26 cellular contexts compared by ENCODE assay signal in the genomic region with DNA sequence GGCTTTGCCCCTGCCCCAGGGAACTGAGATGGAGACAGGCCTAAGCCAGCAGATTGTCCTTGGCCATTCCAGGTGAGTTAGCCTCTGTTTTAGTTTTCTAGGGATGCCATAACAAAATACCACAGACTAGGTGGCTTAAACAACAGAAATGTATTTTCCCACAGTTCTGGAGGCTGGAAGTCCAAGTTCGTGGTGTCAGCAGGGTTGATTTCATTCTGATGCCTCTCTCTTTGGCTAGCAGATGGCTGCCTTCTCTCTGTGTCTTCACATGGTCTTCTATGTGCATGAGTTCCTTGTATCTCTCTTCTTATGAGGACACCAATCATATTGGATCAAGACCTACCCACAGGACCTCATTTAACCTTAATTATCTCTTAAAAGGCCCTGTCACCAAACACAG. TPM values are rescaled to one million over a fixed set of nuclear protein-coding genes. Genes with fewer than 3 reads are reported as not detected.
"Had no signal": no experiment of that assay in that cellular context is flagged by ENCODE, and none has a peak within 500 bp of the region (broad histone marks: within the 10 kb centered on the region; RNA-seq: fewer than 3 reads in every experiment).

No MANE protein-coding gene starts in this region.

- DNase-seq: activated CD4-positive, alpha-beta memory T cell treated with anti-CD3 and anti-CD28 coated beads, Interleukin-2, amount 10 ng/mL, durations not matched to agents 7 days and 5 days; activated CD4-positive, alpha-beta T cell treated with anti-CD3 and anti-CD28 coated beads for 36 hours; activated CD4-positive, alpha-beta T cell treated with anti-CD3 and anti-CD28 coated beads, Interleukin-2, amount 10 ng/mL, durations not matched to agents 24 days and 14 days; activated CD4-positive, CD25-positive, alpha-beta regulatory T cell; activated CD4-positive, CD25-positive, alpha-beta regulatory T cell treated with anti-CD3 and anti-CD28 coated beads, Interleukin-2, amount 50 U/mL, for 72 hours; activated CD8-positive, alpha-beta memory T cell treated with anti-CD3 and anti-CD28 coated beads, Interleukin-2, amount 50 U/mL, for 48 hours; activated gamma-delta T cell; activated naive CD4-positive, alpha-beta T cell; activated naive CD4-positive, alpha-beta T cell treated with anti-CD3 and anti-CD28 coated beads, Interleukin-2, amount 10 ng/mL, durations not matched to agents 7 days and 5 days; activated naive CD8-positive, alpha-beta T cell treated with anti-CD3 and anti-CD28 coated beads, Interleukin-2, amount 10 ng/mL, durations not matched to agents 7 days and 5 days; activated T-cell treated with anti-CD3 and anti-CD28 coated beads for 4 hours; activated T-cell treated with anti-CD3 and anti-CD28 coated beads, Interleukin-2, amount 50 U/mL, for 24 hours; activated T-cell treated with anti-CD3 and anti-CD28 coated beads, Interleukin-2, amount 50 U/mL, for 72 hours; central memory CD4-positive, alpha-beta T cell; cerebellar nuclear complex; colonic mucosa; effector CD8-positive, alpha-beta T cell; head of caudate nucleus; T-helper 2 cell had no signal

- ATAC-seq: activated CD4-positive, alpha-beta T cell treated with anti-CD3 and anti-CD28 coated beads for 36 hours; activated naive CD4-positive, alpha-beta T cell treated with anti-CD3 and anti-CD28 coated beads, Interleukin-2, amount 50 U/mL, for 72 hours; activated T-cell treated with anti-CD3 and anti-CD28 coated beads, Interleukin-2, amount 50 U/mL, for 72 hours; esophagus mucosa had no signal

- H3K4me3 Mint-ChIP-seq: activated CD4-positive, alpha-beta memory T cell treated with anti-CD3 and anti-CD28 coated beads, Interleukin-2, amount 10 ng/mL, durations not matched to agents 7 days and 5 days; activated CD4-positive, alpha-beta T cell treated with anti-CD3 and anti-CD28 coated beads for 36 hours; activated CD4-positive, alpha-beta T cell treated with anti-CD3 and anti-CD28 coated beads, Interleukin-2, amount 10 ng/mL, durations not matched to agents 24 days and 14 days; activated naive CD4-positive, alpha-beta T cell treated with anti-CD3 and anti-CD28 coated beads, Interleukin-2, amount 10 ng/mL, durations not matched to agents 7 days and 5 days; activated naive CD8-positive, alpha-beta T cell treated with anti-CD3 and anti-CD28 coated beads, Interleukin-2, amount 10 ng/mL, durations not matched to agents 7 days and 5 days; activated T-cell treated with anti-CD3 and anti-CD28 coated beads, Interleukin-2, amount 50 U/mL, for 24 hours; activated T-cell treated with anti-CD3 and anti-CD28 coated beads, Interleukin-2, amount 50 U/mL, for 72 hours; brain had no signal

- H3K27ac ChIP-seq: ascending aorta, colonic mucosa had no signal

- H3K27me3 ChIP-seq: ascending aorta, colonic mucosa had no signal

- H3K4me3 ChIP-seq: ascending aorta, colonic mucosa had no signal

- H3K9me3 ChIP-seq: ascending aorta, colonic mucosa had no signal

- H3K9me3 Mint-ChIP-seq: activated CD4-positive, alpha-beta memory T cell treated with anti-CD3 and anti-CD28 coated beads, Interleukin-2, amount 10 ng/mL, durations not matched to agents 7 days and 5 days; activated naive CD4-positive, alpha-beta T cell treated with anti-CD3 and anti-CD28 coated beads, Interleukin-2, amount 10 ng/mL, durations not matched to agents 7 days and 5 days; activated naive CD4-positive, alpha-beta T cell treated with anti-CD3 and anti-CD28 coated beads, Interleukin-2, amount 50 U/mL, for 72 hours; activated T-cell treated with anti-CD3 and anti-CD28 coated beads, Interleukin-2, amount 50 U/mL, for 72 hours had no signal

- H3K27ac Mint-ChIP-seq: activated CD4-positive, alpha-beta memory T cell treated with anti-CD3 and anti-CD28 coated beads, Interleukin-2, amount 10 ng/mL, durations not matched to agents 7 days and 5 days; activated CD4-positive, alpha-beta T cell treated with anti-CD3 and anti-CD28 coated beads for 36 hours; activated CD4-positive, alpha-beta T cell treated with anti-CD3 and anti-CD28 coated beads, Interleukin-2, amount 10 ng/mL, durations not matched to agents 24 days and 14 days; activated naive CD4-positive, alpha-beta T cell treated with anti-CD3 and anti-CD28 coated beads, Interleukin-2, amount 10 ng/mL, durations not matched to agents 7 days and 5 days; activated naive CD4-positive, alpha-beta T cell treated with anti-CD3 and anti-CD28 coated beads, Interleukin-2, amount 50 U/mL, for 72 hours; activated naive CD8-positive, alpha-beta T cell treated with anti-CD3 and anti-CD28 coated beads, Interleukin-2, amount 10 ng/mL, durations not matched to agents 7 days and 5 days; activated T-cell treated with anti-CD3 and anti-CD28 coated beads, Interleukin-2, amount 50 U/mL, for 24 hours; activated T-cell treated with anti-CD3 and anti-CD28 coated beads, Interleukin-2, amount 50 U/mL, for 72 hours had no signal

- H3K36me3 ChIP-seq: ascending aorta, colonic mucosa had no signal

- H3K36me3 Mint-ChIP-seq: activated naive CD4-positive, alpha-beta T cell treated with anti-CD3 and anti-CD28 coated beads, Interleukin-2, amount 10 ng/mL, durations not matched to agents 7 days and 5 days; activated naive CD4-positive, alpha-beta T cell treated with anti-CD3 and anti-CD28 coated beads, Interleukin-2, amount 50 U/mL, for 72 hours had no signal

- H3K4me1 ChIP-seq: ascending aorta, colonic mucosa had no signal

- H3K4me1 Mint-ChIP-seq: activated CD4-positive, alpha-beta memory T cell treated with anti-CD3 and anti-CD28 coated beads, Interleukin-2, amount 10 ng/mL, durations not matched to agents 7 days and 5 days; activated CD4-positive, alpha-beta T cell treated with anti-CD3 and anti-CD28 coated beads for 36 hours; activated CD4-positive, alpha-beta T cell treated with anti-CD3 and anti-CD28 coated beads, Interleukin-2, amount 10 ng/mL, durations not matched to agents 24 days and 14 days; activated naive CD4-positive, alpha-beta T cell treated with anti-CD3 and anti-CD28 coated beads, Interleukin-2, amount 10 ng/mL, durations not matched to agents 7 days and 5 days; activated naive CD8-positive, alpha-beta T cell treated with anti-CD3 and anti-CD28 coated beads, Interleukin-2, amount 10 ng/mL, durations not matched to agents 7 days and 5 days had no signal

RNA-seq across cellular contexts. Expression of a gene that starts 12.8 kb away (rescaled TPM):
- total RNA-seq: activated CD4-positive, alpha-beta memory T cell treated with anti-CD3 and anti-CD28 coated beads, Interleukin-2, amount 10 ng/mL, durations not matched to agents 7 days and 5 days; activated CD4-positive, alpha-beta T cell treated with anti-CD3 and anti-CD28 coated beads for 36 hours; activated CD4-positive, alpha-beta T cell treated with anti-CD3 and anti-CD28 coated beads, Interleukin-2, amount 10 ng/mL, durations not matched to agents 24 days and 14 days; activated naive CD4-positive, alpha-beta T cell treated with anti-CD3 and anti-CD28 coated beads, Interleukin-2, amount 50 U/mL, for 72 hours; activated naive CD8-positive, alpha-beta T cell treated with anti-CD3 and anti-CD28 coated beads, Interleukin-2, amount 10 ng/mL, durations not matched to agents 7 days and 5 days; activated T-cell treated with anti-CD3 and anti-CD28 coated beads, Interleukin-2, amount 50 U/mL, for 72 hours; dermis microvascular lymphatic vessel endothelial cell; epithelial cell of proximal tubule; T-helper 1 cell treated with Interleukin-12 subunit alpha and Interleukin-12 subunit beta and Interleukin-4 antibody, amounts not matched to agents 30 ng/mL and 1 ng/mL, for 36 hours had no signal
